8 cellular contexts compared by ENCODE assay signal in the genomic region with DNA sequence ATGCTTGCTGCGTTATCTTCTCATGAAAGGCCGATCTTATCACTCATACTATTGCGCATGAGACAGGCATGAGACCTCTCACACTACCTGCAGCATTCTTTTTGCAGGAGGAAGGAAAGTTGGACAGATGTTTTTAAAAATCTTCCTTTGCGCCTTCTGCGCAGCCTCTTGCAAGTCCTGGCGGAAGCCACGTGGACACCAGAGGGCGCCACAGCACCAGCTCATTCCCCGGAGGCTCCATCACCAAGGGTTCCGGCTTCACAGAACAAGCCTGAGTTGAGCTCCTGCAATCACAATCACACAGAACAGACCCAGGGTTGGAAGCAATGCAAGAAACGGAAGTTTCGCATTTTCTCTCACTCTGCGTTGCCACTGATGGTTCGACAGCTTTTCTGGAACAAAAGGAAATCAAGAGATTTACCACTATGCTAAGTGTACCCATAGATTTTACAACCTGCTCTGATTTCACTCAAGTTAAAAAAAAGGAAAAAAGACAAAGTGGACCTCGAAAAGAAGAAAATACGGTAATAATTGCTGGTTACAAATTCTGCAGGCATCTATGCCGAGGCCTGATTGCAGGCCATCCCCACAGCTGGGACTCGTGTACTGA.
DNase-seq lines count a peak whose midpoint lies in the region; ATAC-seq and TF ChIP-seq lines count a peak whose summit lies in the region.

No MANE protein-coding gene starts in this region.

- H3K9ac ChIP-seq in HUES6 (ENCODE audit: low read length): peak overlapping the region; percentile 8

- peak overlapping the region; percentile 54 for H3K4me3 ChIP-seq in HUES6 (ENCODE audit: low read depth, low read length)
- peak overlapping the region; percentile 31 to 58 for H3K4me3 ChIP-seq in Panc1 (ENCODE audit: low read depth in 2 of 2, low read length in 2 of 2)

- H3K27me3 Mint-ChIP-seq in activated T-cell treated with anti-CD3 and anti-CD28 coated beads, Interleukin-2, amount 50 U/mL, for 72 hours (ENCODE audit: low read depth): peaks cover 23% of the 10 kb centered on the region
- peaks cover 10 to 32% (median 17%) of the 10 kb centered on the region in 5 donors for H3K27me3 Mint-ChIP-seq in naive thymus-derived CD8-positive, alpha-beta T cell
- H3K27me3 Mint-ChIP-seq in stimulated activated memory B cell treated with anti-CD40 and anti-IgM and Interleukin-4, amounts not matched to agents 10 μg/mL and 1 μg/mL and 100 μg/mL, for 72 hours: peaks cover 35% of the 10 kb centered on the region

- H3K9me3 Mint-ChIP-seq in activated T-cell treated with anti-CD3 and anti-CD28 coated beads, Interleukin-2, amount 50 U/mL, for 72 hours: no peaks in the 10 kb centered on the region
- no peaks in the 10 kb centered on the region for H3K9me3 Mint-ChIP-seq in naive thymus-derived CD8-positive, alpha-beta T cell
- no peaks in the 10 kb centered on the region for H3K9me3 Mint-ChIP-seq in stimulated activated memory B cell treated with anti-CD40 and anti-IgM and Interleukin-4, amounts not matched to agents 10 μg/mL and 1 μg/mL and 100 μg/mL, for 72 hours

- peak; percentile 86 for ATAC-seq in GM19455 (IDR thresholded peaks at IDR 0.05; ENCODE audit: unreplicated experiment)
- ATAC-seq in Panc1: peak; percentile 99
- peak; percentile 86 to 92 for ATAC-seq in activated T-cell treated with anti-CD3 and anti-CD28 coated beads, Interleukin-2, amount 50 U/mL, for 72 hours (replicated peaks in 1 of 2)
- peak; percentile 79 to 82 for ATAC-seq in naive thymus-derived CD8-positive, alpha-beta T cell
- peak; percentile 64 for ATAC-seq in stimulated activated memory B cell treated with anti-CD40 and anti-IgM and Interleukin-4, amounts not matched to agents 10 μg/mL and 1 μg/mL and 100 μg/mL, for 72 hours

- no peaks in the 10 kb centered on the region for H3K36me3 ChIP-seq in HUES6 (ENCODE audit: control insufficient read depth, insufficient read depth, low read length)
- H3K36me3 ChIP-seq in Panc1 (ENCODE audit: control insufficient read depth, insufficient read depth, low read length): no peaks in the 10 kb centered on the region

- no peak overlapping the region for H3K27ac ChIP-seq in C4-2B
- no peak overlapping the region for H3K27ac ChIP-seq in HUES6 (ENCODE audit: low read depth, low read length)
- no peak overlapping the region for H3K27ac ChIP-seq in Panc1 (ENCODE audit: low read length)

- CTCF ChIA-PET in Panc1 (lab: Charles Lee): interaction anchor here (0.5 to 1.7 kb wide), 11 partner anchors 11 to 433 kb away, joined by 3 to 13 read pairs (median 3); no protein-coding TSS in a partner anchor

- no peak overlapping the region for H3K27ac Mint-ChIP-seq in activated T-cell treated with anti-CD3 and anti-CD28 coated beads, Interleukin-2, amount 50 U/mL, for 72 hours
- H3K27ac Mint-ChIP-seq in naive thymus-derived CD8-positive, alpha-beta T cell: peak overlapping the region in 3 of 10 donors; percentile 7 to 68 (median 46)
- H3K27ac Mint-ChIP-seq in stimulated activated memory B cell treated with anti-CD40 and anti-IgM and Interleukin-4, amounts not matched to agents 10 μg/mL and 1 μg/mL and 100 μg/mL, for 72 hours: no peak overlapping the region

- H3K36me3 Mint-ChIP-seq in activated T-cell treated with anti-CD3 and anti-CD28 coated beads, Interleukin-2, amount 50 U/mL, for 72 hours (ENCODE audit: insufficient read depth in 2 of 2): no peaks in the 10 kb centered on the region
- H3K36me3 Mint-ChIP-seq in naive thymus-derived CD8-positive, alpha-beta T cell: no peaks in the 10 kb centered on the region
- no peaks in the 10 kb centered on the region for H3K36me3 Mint-ChIP-seq in stimulated activated memory B cell treated with anti-CD40 and anti-IgM and Interleukin-4, amounts not matched to agents 10 μg/mL and 1 μg/mL and 100 μg/mL, for 72 hours

- H3K27me3 ChIP-seq in HUES6 (ENCODE audit: control insufficient read depth, insufficient read depth, low read length) (no peaks in the 10 kb centered on the region; the same call in 1 of the 2 replicates), Panc1 (ENCODE audit: control insufficient read depth, insufficient read depth, low read length) (no peaks in the 10 kb centered on the region)

- H3K4me1 ChIP-seq in HUES6 (ENCODE audit: control insufficient read depth, insufficient read depth, low read length) (no peaks in the 10 kb centered on the region; the same call in 1 of the 2 replicates), Panc1 (ENCODE audit: control insufficient read depth, insufficient read depth, low read length) (peaks cover 8% of the 10 kb centered on the region; the same call in 1 of the 2 replicates)

- intact Hi-C loops in Panc1 (cut with micrococcal nuclease; ENCODE audit: unreplicated experiment): loop anchor here (1.0 to 10.0 kb wide), 5 partner anchors 93 to 518 kb away; no protein-coding TSS in a partner anchor

- POLR2A ChIA-PET in Panc1 (lab: Charles Lee): no interaction called here
- POLR2A ChIA-PET in naive thymus-derived CD8-positive, alpha-beta T cell (lab: Charles Lee): interaction anchor here (0.6 kb wide), 1 partner anchor 194 kb away, joined by 5 read pairs; no protein-coding TSS in a partner anchor

- DNase-seq in Panc1 (ENCODE audit: low read depth, low spot score) (peak; percentile 89), fibroblast of gingiva (ENCODE audit: low read depth) (peak; percentile 80)
- peak; percentile 83 to 85 for DNase-seq in activated T-cell treated with anti-CD3 and anti-CD28 coated beads, Interleukin-2, amount 50 U/mL, for 72 hours
- DNase-seq in naive thymus-derived CD8-positive, alpha-beta T cell: peak; percentile 40 to 86 (median 66)

- in situ Hi-C loops in Panc1 (cut with HindIII; ENCODE audit: low pct_unique_long_range_greater_than_20kb, low sequenced_read_pairs): no loop called here

- H3K9me3 ChIP-seq in HUES6 (ENCODE audit: control insufficient read depth, insufficient read depth, low read depth, low read length) (no peaks in the 10 kb centered on the region), Panc1 (ENCODE audit: control insufficient read depth, insufficient read depth, low read depth, low read length) (no peaks in the 10 kb centered on the region)

- BruUV-seq in Panc1 (replicated peaks; lab: Mats Ljungman, UMichigan): no TSS peak

- peak; percentile 96 for TF ChIP-seq CTCF in C4-2B (conservative IDR thresholded peaks at IDR 0.05)
- TF ChIP-seq CTCF in Panc1 (IDR thresholded peaks at IDR 0.05): peak; percentile 93

- peaks cover 17% of the 10 kb centered on the region for H3K4me1 Mint-ChIP-seq in activated T-cell treated with anti-CD3 and anti-CD28 coated beads, Interleukin-2, amount 50 U/mL, for 72 hours (ENCODE audit: low read depth)
- peaks cover 5 to 17% (median 14%) of the 10 kb centered on the region in 4 donors for H3K4me1 Mint-ChIP-seq in naive thymus-derived CD8-positive, alpha-beta T cell
- H3K4me1 Mint-ChIP-seq in stimulated activated memory B cell treated with anti-CD40 and anti-IgM and Interleukin-4, amounts not matched to agents 10 μg/mL and 1 μg/mL and 100 μg/mL, for 72 hours: peaks cover 16% of the 10 kb centered on the region

- peak overlapping the region; percentile 58 to 83 for H3K4me3 Mint-ChIP-seq in activated T-cell treated with anti-CD3 and anti-CD28 coated beads, Interleukin-2, amount 50 U/mL, for 72 hours
- H3K4me3 Mint-ChIP-seq in naive thymus-derived CD8-positive, alpha-beta T cell: peak overlapping the region; percentile 62 to 85 (median 73)
- H3K4me3 Mint-ChIP-seq in stimulated activated memory B cell treated with anti-CD40 and anti-IgM and Interleukin-4, amounts not matched to agents 10 μg/mL and 1 μg/mL and 100 μg/mL, for 72 hours: no peak overlapping the region
